ENCODE assay signal across 17 cellular contexts in genomic region chr12:128140551-128140950, GRCh38.
DNase-seq lines count a peak whose midpoint lies in the region; ATAC-seq and TF ChIP-seq lines count a peak whose summit lies in the region.
"Had no signal": no experiment of that assay in that cellular context is flagged by ENCODE, and none has a peak within 500 bp of the region (broad histone marks: within the 10 kb centered on the region; RNA-seq: fewer than 3 reads in every experiment).

No MANE protein-coding gene starts in this region.

- H3K4me1 Mint-ChIP-seq in chondrocyte (ENCODE audit: low read depth) = peaks cover 5% of the 10 kb centered on the region
- no peaks in the 10 kb centered on the region for H3K4me1 Mint-ChIP-seq in CD14-positive monocyte
- no peaks in the 10 kb centered on the region for H3K4me1 Mint-ChIP-seq in CD4-positive, alpha-beta T cell (ENCODE audit: low read depth)
- no peaks in the 10 kb centered on the region for H3K4me1 Mint-ChIP-seq in immature natural killer cell
- H3K4me1 Mint-ChIP-seq: CD4-positive, alpha-beta memory T cell had no signal

- no peaks in the 10 kb centered on the region for H3K9me3 Mint-ChIP-seq in chondrocyte (ENCODE audit: low read depth)
- H3K9me3 Mint-ChIP-seq in CD14-positive monocyte = peaks cover 0 to 10% (median 3%) of the 10 kb centered on the region in 7 donors
- peaks cover 5% of the 10 kb centered on the region for H3K9me3 Mint-ChIP-seq in CD4-positive, alpha-beta T cell
- H3K9me3 Mint-ChIP-seq in immature natural killer cell = peaks cover 0 to 5% (median 0%) of the 10 kb centered on the region in 6 donors

- H3K4me3 ChIP-seq in mesodermal cell (ENCODE audit: extremely low read depth, insufficient read depth, low read length, poor library complexity, severe bottlenecking) = no peak overlapping the region

- H3K36me3 Mint-ChIP-seq in chondrocyte (ENCODE audit: low read depth) = no peaks in the 10 kb centered on the region
- no peaks in the 10 kb centered on the region for H3K36me3 Mint-ChIP-seq in CD14-positive monocyte
- H3K36me3 Mint-ChIP-seq in CD4-positive, alpha-beta T cell (ENCODE audit: low read depth) = no peaks in the 10 kb centered on the region
- H3K36me3 Mint-ChIP-seq in immature natural killer cell = no peaks in the 10 kb centered on the region
- H3K36me3 Mint-ChIP-seq: CD4-positive, alpha-beta memory T cell had no signal

- H3K27ac Mint-ChIP-seq in chondrocyte (ENCODE audit: unreplicated experiment) = peak overlapping the region; percentile 52
- H3K27ac Mint-ChIP-seq in CD14-positive monocyte = no peak overlapping the region
- no peak overlapping the region for H3K27ac Mint-ChIP-seq in CD4-positive, alpha-beta T cell
- no peak overlapping the region for H3K27ac Mint-ChIP-seq in immature natural killer cell
- H3K27ac Mint-ChIP-seq: CD4-positive, alpha-beta memory T cell had no signal

- CTCF ChIA-PET in CD4-positive, alpha-beta T cell (lab: Charles Lee) = no interaction called here

- POLR2A ChIA-PET in CD4-positive, alpha-beta T cell (lab: Charles Lee) = no interaction called here

- H3K4me1 ChIP-seq in mesodermal cell (ENCODE audit: control insufficient read depth, insufficient read depth, low read length, poor library complexity, severe bottlenecking) = no peaks in the 10 kb centered on the region

- H3K9me3 ChIP-seq in mesodermal cell (ENCODE audit: control insufficient read depth, low read length) = no peaks in the 10 kb centered on the region
- H3K9me3 ChIP-seq in CD4-positive, alpha-beta T cell (ENCODE audit: control insufficient read depth, low read length) = no peaks in the 10 kb centered on the region

- no peak for ATAC-seq in CD4-positive, alpha-beta T cell (ENCODE audit: poor library complexity)
- no peak for ATAC-seq in GM18505 (IDR thresholded peaks at IDR 0.05; ENCODE audit: unreplicated experiment)
- ATAC-seq: Panc1, SK-N-SH treated with all-trans-retinoic acid at 6 μM for 48 hours had no signal

- 81 to 83% methylated on average over 3 of the region's 4 CpGs for WGBS in mesodermal cell (ENCODE audit: insufficient coverage in 2 of 2), 2 experiments

- no peaks in the 10 kb centered on the region for H3K36me3 ChIP-seq in mesodermal cell (ENCODE audit: control insufficient read depth, insufficient read depth, low read length)

- H3K27me3 Mint-ChIP-seq in chondrocyte (ENCODE audit: low read depth) (peaks cover 2% of the 10 kb centered on the region), CD14-positive monocyte (ENCODE audit: low read depth in 3 of 3) (peaks cover 0 to 1% (median 0%) of the 10 kb centered on the region in 3 donors), immature natural killer cell (ENCODE audit: low read depth in 3 of 3) (peaks cover 0 to 6% (median 3%) of the 10 kb centered on the region in 3 donors)
- H3K27me3 Mint-ChIP-seq in CD4-positive, alpha-beta T cell = no peaks in the 10 kb centered on the region
- H3K27me3 Mint-ChIP-seq: CD4-positive, alpha-beta memory T cell had no signal

- H3K27ac ChIP-seq in mesodermal cell (ENCODE audit: low read depth, low read length, severe bottlenecking) = peak overlapping the region; percentile 30
- H3K27ac ChIP-seq in CD4-positive, alpha-beta T cell (ENCODE audit: low read depth, low read length) = no peak overlapping the region
- H3K27ac ChIP-seq: KMS-11 had no signal

- H3K27me3 ChIP-seq in CD4-positive, alpha-beta T cell (ENCODE audit: control insufficient read depth, insufficient read depth, low read length) = no peaks in the 10 kb centered on the region

- no peak for TF ChIP-seq POLR2A in GM18505 (IDR thresholded peaks at IDR 0.05; ENCODE audit: borderline replicate concordance, extremely low read depth, insufficient read depth, insufficient read length)

- H3K4me3 Mint-ChIP-seq in chondrocyte (ENCODE audit: unreplicated experiment) = no peak overlapping the region
- no peak overlapping the region for H3K4me3 Mint-ChIP-seq in CD14-positive monocyte
- no peak overlapping the region for H3K4me3 Mint-ChIP-seq in CD4-positive, alpha-beta T cell
- no peak overlapping the region for H3K4me3 Mint-ChIP-seq in immature natural killer cell
- H3K4me3 Mint-ChIP-seq: CD4-positive, alpha-beta memory T cell had no signal

- TF ChIP-seq CTCF in chondrocyte (IDR thresholded peaks at IDR 0.05) = no peak
- TF ChIP-seq CTCF in CD14-positive monocyte (IDR thresholded peaks at IDR 0.05) = no peak
- TF ChIP-seq CTCF in CD4-positive, alpha-beta T cell (IDR thresholded peaks at IDR 0.05) = no peak

- in situ Hi-C loops in Caki2 (cut with HindIII; ENCODE audit: low pct_unique_long_range_greater_than_20kb, low sequenced_read_pairs) = no loop called here

- DNase-seq in Caki2 (ENCODE audit: low read depth) (peak; percentile 65), NCI-H460 (ENCODE audit: extremely low read depth, low read depth) (peak; percentile 9), chondrocyte (ENCODE audit: low spot score) (no peak), CD14-positive monocyte (ENCODE audit: low spot score) (no peak), immature natural killer cell (no peak)
- no peak for DNase-seq in CD4-positive, alpha-beta T cell
- DNase-seq: ACHN; CD4-positive, alpha-beta memory T cell; MM.1S; NCI-H1105; NCI-H187; Right ventricle myocardium superior had no signal

- intact Hi-C loops in CD14-positive monocyte (cut with micrococcal nuclease) = no loop called here
- intact Hi-C loops in CD4-positive, alpha-beta T cell (cut with DNase I, micrococcal nuclease) = no loop called here

Comparison
In these comparisons a context has a peak if more than half of its experiments do, and no peak if none do; other contexts are left out.
1. DNase-seq: peak in Caki2 (single experiment) and NCI-H460 (single experiment); none in chondrocyte (single experiment), CD14-positive monocyte (single experiment), CD4-positive, alpha-beta T cell (0 of 10) and immature natural killer cell (0 of 3).